Comparison of ENCODE assay signal across 21 cellular contexts in genomic region chr2:138713069-138713496, GRCh38.
"Had no signal": no experiment of that assay in that cellular context is flagged by ENCODE, and none has a peak within 500 bp of the region (broad histone marks: within the 10 kb centered on the region; RNA-seq: fewer than 3 reads in every experiment).

No MANE protein-coding gene starts in this region.

- H3K27ac Mint-ChIP-seq: activated naive CD4-positive, alpha-beta T cell treated with anti-CD3 and anti-CD28 coated beads, Interleukin-2, amount 50 U/mL, for 24 hours; naive B cell; stimulated activated memory B cell treated with anti-CD40 and anti-IgM and Interleukin-4, amounts not matched to agents 10 μg/mL and 1 μg/mL and 100 μg/mL, for 72 hours had no signal

- H3K4me3 ChIP-seq: adrenal gland, breast epithelium, coronary artery, left ventricle myocardium inferior, mucosa of descending colon, pancreas, sigmoid colon, thoracic aorta, upper lobe of right lung had no signal

- H3K4me3 Mint-ChIP-seq: activated naive CD4-positive, alpha-beta T cell treated with anti-CD3 and anti-CD28 coated beads, Interleukin-2, amount 50 U/mL, for 24 hours; naive B cell; stimulated activated memory B cell treated with anti-CD40 and anti-IgM and Interleukin-4, amounts not matched to agents 10 μg/mL and 1 μg/mL and 100 μg/mL, for 72 hours had no signal

- H3K4me1 Mint-ChIP-seq: activated naive CD4-positive, alpha-beta T cell treated with anti-CD3 and anti-CD28 coated beads, Interleukin-2, amount 50 U/mL, for 24 hours had no signal

- H3K27ac ChIP-seq: adrenal gland, breast epithelium, coronary artery, left ventricle myocardium inferior, neutrophil, pancreas, sigmoid colon, thoracic aorta, upper lobe of right lung, WERI-Rb-1 had no signal

- DNase-seq: activated CD4-positive, alpha-beta T cell treated with anti-CD3 and anti-CD28 coated beads, Interleukin-2, amount 50 U/mL, for 4 hours; activated gamma-delta T cell; adrenal gland; effector CD4-positive, alpha-beta T cell; foreskin fibroblast; kidney; left ventricle myocardium inferior; mucosa of descending colon; naive B cell; pancreas; sigmoid colon; stimulated activated CD4-positive, alpha-beta T cell treated with anti-CD3 and anti-CD28 coated beads, Interleukin-4, amount 100 ng/mL, for 4 hours; T1000; upper lobe of right lung; WERI-Rb-1 had no signal

- H3K9me3 Mint-ChIP-seq: activated naive CD4-positive, alpha-beta T cell treated with anti-CD3 and anti-CD28 coated beads, Interleukin-2, amount 50 U/mL, for 24 hours; naive B cell; stimulated activated memory B cell treated with anti-CD40 and anti-IgM and Interleukin-4, amounts not matched to agents 10 μg/mL and 1 μg/mL and 100 μg/mL, for 72 hours had no signal

- H3K4me1 ChIP-seq: breast epithelium, pancreas had no signal

- H3K9me3 ChIP-seq: adrenal gland, breast epithelium, left ventricle myocardium inferior, mucosa of descending colon, neutrophil, pancreas, sigmoid colon, thoracic aorta, upper lobe of right lung had no signal

- ATAC-seq: pancreas, upper lobe of right lung had no signal

- H3K36me3 Mint-ChIP-seq: activated naive CD4-positive, alpha-beta T cell treated with anti-CD3 and anti-CD28 coated beads, Interleukin-2, amount 50 U/mL, for 24 hours; naive B cell; stimulated activated memory B cell treated with anti-CD40 and anti-IgM and Interleukin-4, amounts not matched to agents 10 μg/mL and 1 μg/mL and 100 μg/mL, for 72 hours had no signal

- H3K27me3 ChIP-seq: adrenal gland, breast epithelium, neutrophil, pancreas, sigmoid colon, upper lobe of right lung had no signal

- H3K36me3 ChIP-seq: adrenal gland, breast epithelium, left ventricle myocardium inferior, neutrophil, pancreas, sigmoid colon, thoracic aorta, upper lobe of right lung, WERI-Rb-1 had no signal
